ENCODE assay signal across 27 cellular contexts in genomic region chr4:33543941-33544450, GRCh38.
"Had no signal": no experiment of that assay in that cellular context is flagged by ENCODE, and none has a peak within 500 bp of the region (broad histone marks: within the 10 kb centered on the region; RNA-seq: fewer than 3 reads in every experiment).

No MANE protein-coding gene starts in this region.

- ATAC-seq: gastroesophageal sphincter; left colon; stimulated activated naive B cell treated with anti-CD40 and anti-IgM and Interleukin-4, amounts not matched to agents 10 μg/mL and 1 μg/mL and 100 μg/mL, for 72 hours; upper lobe of right lung had no signal

- H3K36me3 ChIP-seq: brain microvascular endothelial cell, gastroesophageal sphincter, right atrium auricular region, stomach, thyroid gland, upper lobe of right lung had no signal

- H3K27me3 ChIP-seq: brain microvascular endothelial cell, dorsolateral prefrontal cortex, gastroesophageal sphincter, right atrium auricular region, stomach, thyroid gland, upper lobe of right lung had no signal

- DNase-seq: activated CD4-positive, alpha-beta T cell treated with anti-CD3 and anti-CD28 coated beads for 4 hours; activated CD4-positive, alpha-beta T cell treated with anti-CD3 and anti-CD28 coated beads, Interleukin-2, amount 50 U/mL, for 48 hours; activated CD8-positive, alpha-beta memory T cell treated with anti-CD3 and anti-CD28 coated beads for 24 hours; activated effector memory CD4-positive, alpha-beta T cell treated with anti-CD3 and anti-CD28 coated beads, Interleukin-2, amount 50 U/mL, for 16 hours; activated naive CD4-positive, alpha-beta T cell treated with anti-CD3 and anti-CD28 coated beads, Interleukin-2, amount 50 U/mL, for 16 hours; activated T-cell treated with anti-CD3 and anti-CD28 coated beads, Interleukin-2, amount 50 U/mL, for 1 hour; amniotic stem cell; brain microvascular endothelial cell; dorsolateral prefrontal cortex; effector memory CD4-positive, alpha-beta T cell; erythroblast; head of caudate nucleus; hippocampal formation; kidney; left colon; naive B cell; nephron progenitor cell; stimulated activated CD4-positive, alpha-beta T cell treated with anti-CD3 and anti-CD28 coated beads, Interleukin-15, amount 100 ng/mL, for 24 hours; stimulated activated CD4-positive, alpha-beta T cell treated with anti-CD3 and anti-CD28 coated beads, Interleukin-2, amount 100 ng/mL, for 24 hours; stimulated activated naive B cell treated with anti-CD40 and anti-IgM and Interleukin-4, amounts not matched to agents 10 μg/mL and 1 μg/mL and 100 μg/mL, for 72 hours; stomach; thyroid gland; upper lobe of right lung had no signal

- H3K4me3 ChIP-seq: coronary artery, dorsolateral prefrontal cortex, gastroesophageal sphincter, right atrium auricular region, stomach, thyroid gland, upper lobe of right lung had no signal

- H3K4me1 ChIP-seq: gastroesophageal sphincter, right atrium auricular region, stomach, thyroid gland, upper lobe of right lung had no signal

- H3K9me3 ChIP-seq: thyroid gland, upper lobe of right lung had no signal

- H3K27ac ChIP-seq: brain microvascular endothelial cell, coronary artery, dorsolateral prefrontal cortex, gastroesophageal sphincter, right atrium auricular region, stomach, thyroid gland, upper lobe of right lung, VCaP had no signal
